25 cellular contexts compared by ENCODE assay signal in the genomic region with DNA sequence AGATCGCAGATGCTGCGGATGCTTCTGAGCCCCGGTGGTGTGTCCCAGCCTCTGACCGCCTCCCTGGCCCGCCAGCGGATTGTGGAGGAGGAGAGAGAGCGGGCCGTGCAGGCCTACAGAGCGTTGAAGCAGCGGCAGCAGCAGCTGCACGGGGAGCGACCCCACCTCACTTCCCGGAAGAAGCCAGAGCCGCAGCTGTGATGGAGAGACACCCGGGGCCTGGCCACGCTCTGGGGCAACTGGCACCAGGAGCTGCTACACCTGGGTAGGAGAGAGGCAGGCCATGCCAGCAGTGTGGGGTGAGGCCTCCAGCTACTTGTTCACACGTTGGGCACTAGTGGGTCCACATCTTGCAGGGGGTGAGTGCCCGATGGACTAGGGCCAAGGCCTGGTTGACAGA. TPM values are rescaled to one million over a fixed set of nuclear protein-coding genes. Genes with fewer than 3 reads are reported as not detected.
"Had no signal": no experiment of that assay in that cellular context is flagged by ENCODE, and none has a peak within 500 bp of the region (broad histone marks: within the 10 kb centered on the region; RNA-seq: fewer than 3 reads in every experiment).

No MANE protein-coding gene starts in this region.

- H3K4me1 ChIP-seq: testis had no signal

- H3K27ac ChIP-seq: pancreas, prostate gland, right lobe of liver, testis, tibial nerve, upper lobe of right lung, vagina had no signal

- ATAC-seq: esophagus mucosa; left ventricle myocardium superior; pancreas; stimulated activated memory B cell treated with anti-CD40 and anti-IgM and Interleukin-4, amounts not matched to agents 10 μg/mL and 1 μg/mL and 100 μg/mL, for 72 hours; upper lobe of right lung had no signal

- FAIRE-seq: endometrium, frontal cortex, keratinocyte, pancreas had no signal

- H3K4me3 ChIP-seq: lung, pancreas, prostate gland, right lobe of liver, testis, tibial nerve, upper lobe of right lung, vagina had no signal

- H3K9me3 ChIP-seq: pancreas, prostate gland, right lobe of liver, testis, tibial nerve, upper lobe of right lung, vagina had no signal

- H3K9me3 Mint-ChIP-seq: immature natural killer cell; naive B cell; stimulated activated memory B cell treated with anti-CD40 and anti-IgM and Interleukin-4, amounts not matched to agents 10 μg/mL and 1 μg/mL and 100 μg/mL, for 72 hours; stimulated activated naive CD8-positive, alpha-beta T cell treated with anti-CD3 and anti-CD28 coated beads, Interleukin-15, Interleukin-2, amounts not matched to agents 100 ng/mL and 50 ng/mL, for 24 hours had no signal

- DNase-seq: effector memory CD4-positive, alpha-beta T cell; immature natural killer cell; left ventricle myocardium superior; mesenchymal stem cell; midbrain; naive B cell; stimulated activated CD4-positive, alpha-beta T cell treated with anti-CD3 and anti-CD28 coated beads, Interleukin-15, amount 100 ng/mL, for 24 hours; stimulated activated CD4-positive, alpha-beta T cell treated with anti-CD3 and anti-CD28 coated beads, Interleukin-1b, Interleukin-23, amount 100 ng/mL, for 48 hours; stimulated activated CD4-positive, alpha-beta T cell treated with anti-CD3 and anti-CD28 coated beads, Interleukin-4, amount 100 ng/mL, for 24 hours; testis; upper lobe of right lung had no signal

- H3K27me3 ChIP-seq: pancreas, right lobe of liver, testis, tibial nerve, upper lobe of right lung, vagina had no signal

- H3K27me3 Mint-ChIP-seq: naive B cell; stimulated activated memory B cell treated with anti-CD40 and anti-IgM and Interleukin-4, amounts not matched to agents 10 μg/mL and 1 μg/mL and 100 μg/mL, for 72 hours; stimulated activated naive CD8-positive, alpha-beta T cell treated with anti-CD3 and anti-CD28 coated beads, Interleukin-15, Interleukin-2, amounts not matched to agents 100 ng/mL and 50 ng/mL, for 24 hours had no signal

- H3K4me3 Mint-ChIP-seq: immature natural killer cell; stimulated activated memory B cell treated with anti-CD40 and anti-IgM and Interleukin-4, amounts not matched to agents 10 μg/mL and 1 μg/mL and 100 μg/mL, for 72 hours; stimulated activated naive CD8-positive, alpha-beta T cell treated with anti-CD3 and anti-CD28 coated beads, Interleukin-15, Interleukin-2, amounts not matched to agents 100 ng/mL and 50 ng/mL, for 24 hours had no signal

- H3K27ac Mint-ChIP-seq: immature natural killer cell; stimulated activated memory B cell treated with anti-CD40 and anti-IgM and Interleukin-4, amounts not matched to agents 10 μg/mL and 1 μg/mL and 100 μg/mL, for 72 hours; stimulated activated naive CD8-positive, alpha-beta T cell treated with anti-CD3 and anti-CD28 coated beads, Interleukin-15, Interleukin-2, amounts not matched to agents 100 ng/mL and 50 ng/mL, for 24 hours had no signal

RNA-seq across cellular contexts. Expression of a gene that starts 16.2 kb away (rescaled TPM):
- total RNA-seq: esophagus mucosa, frontal cortex, left ventricle myocardium superior, prostate gland, renal cortical epithelial cell, tibial nerve, vagina had no signal
- polyA plus RNA-seq: keratinocyte, neural cell had no signal
